In the genomic region with DNA sequence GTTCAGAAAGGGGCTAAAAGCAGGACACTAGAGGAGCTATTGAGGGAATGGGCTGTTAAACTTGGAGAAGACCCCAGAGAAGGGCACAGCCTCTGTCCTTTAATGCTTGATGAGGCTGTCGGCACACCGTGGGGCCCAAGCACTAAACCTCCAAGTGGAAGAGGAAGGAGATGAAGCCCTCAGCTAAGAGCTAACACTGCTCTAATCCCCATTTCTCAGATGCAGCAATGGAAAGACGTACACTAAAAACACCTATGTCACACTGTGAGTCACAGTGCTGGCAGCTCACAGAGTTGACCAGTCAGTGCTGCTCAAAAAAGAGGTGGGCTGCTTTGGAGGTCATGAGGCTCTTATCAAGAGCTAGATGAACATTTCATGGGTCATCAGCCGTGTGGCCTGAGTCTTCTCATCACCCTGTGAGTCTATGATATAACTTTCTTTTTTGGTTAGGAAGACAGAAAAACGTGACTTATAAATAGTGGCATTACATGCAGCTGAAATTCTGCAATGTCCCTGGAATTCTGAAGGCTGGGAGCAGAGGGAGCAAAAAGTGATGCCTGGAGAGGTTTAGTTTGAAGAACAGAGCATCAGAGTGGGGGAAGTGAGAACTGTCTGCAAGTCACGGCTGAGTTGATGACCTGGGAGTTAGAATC, we compare ENCODE assay signal across 8 cellular contexts. TPM values are rescaled to one million over a fixed set of nuclear protein-coding genes. Genes with fewer than 3 reads are reported as not detected.
DNase-seq lines count a peak whose midpoint lies in the region; ATAC-seq lines count a peak whose summit lies in the region.

No MANE protein-coding gene starts in this region.

- peaks cover 18% of the 10 kb centered on the region for H3K36me3 ChIP-seq in CD4-positive, alpha-beta memory T cell (ENCODE audit: insufficient read depth, low read length)

- ATAC-seq in GM21528 (IDR thresholded peaks at IDR 0.05; ENCODE audit: low FRiP score, unreplicated experiment): peak; percentile 15
- ATAC-seq in T-cell (replicated peaks in 1 of 4): peak; percentile 37 to 55 (median 43)
- no peak for ATAC-seq in HG03457 (IDR thresholded peaks at IDR 0.05; ENCODE audit: unreplicated experiment)

- H3K4me1 ChIP-seq in CD4-positive, alpha-beta memory T cell (ENCODE audit: insufficient read depth, low read length): peaks cover 92% of the 10 kb centered on the region

- peaks cover 38 to 82% of the 10 kb centered on the region in 2 donors for H3K36me3 Mint-ChIP-seq in CD4-positive, alpha-beta memory T cell
- peaks cover 60% of the 10 kb centered on the region for H3K36me3 Mint-ChIP-seq in T-cell

- peak overlapping the region; percentile 24 to 85 (median 76) for H3K4me3 Mint-ChIP-seq in CD4-positive, alpha-beta memory T cell
- H3K4me3 Mint-ChIP-seq in T-cell: peak overlapping the region; percentile 58 to 75 (median 59)

- DNase-seq in CD4-positive, alpha-beta memory T cell: peak in 1 of 5 donors; percentile 52
- DNase-seq in T-cell (no peak), iris pigment epithelial cell (ENCODE audit: low read depth) (peak; percentile 45), amniotic stem cell (lab: John Stamatoyannopoulos, UW) (no peak), GF-D8 (lab: John Stamatoyannopoulos, UW) (no peak), DMS 273 treated with DMSO at 0.1 percent for 48 hours (lab: John Stamatoyannopoulos, UW) (no peak)

- CTCF ChIA-PET in CD4-positive, alpha-beta memory T cell (lab: Charles Lee; ENCODE audit: partially characterized antibody): interaction anchor here (0.6 to 8.7 kb wide), 19 partner anchors 10 to 227 kb away, joined by 3 to 363 read pairs (median 6); partner anchors contain the start of genes TEX48, TNFSF15 and TNFSF8
- CTCF ChIA-PET in T-cell (lab: Charles Lee): interaction anchor here (0.8 to 1.3 kb wide), 6 partner anchors 22 to 229 kb away, joined by 3 to 8 read pairs (median 3); partner anchors contain the start of gene TNFSF8 (in 1 of the 2)

- no peaks in the 10 kb centered on the region for H3K9me3 ChIP-seq in CD4-positive, alpha-beta memory T cell (ENCODE audit: control insufficient read depth in 1 of 2, low read length in 2 of 2)

- intact Hi-C loops in CD4-positive, alpha-beta memory T cell (cut with micrococcal nuclease): loop anchor here (10.0 kb wide), 1 partner anchor 514 kb away; no protein-coding TSS in a partner anchor

- H3K27me3 Mint-ChIP-seq in CD4-positive, alpha-beta memory T cell: no peaks in the 10 kb centered on the region
- no peaks in the 10 kb centered on the region for H3K27me3 Mint-ChIP-seq in T-cell

- no peaks in the 10 kb centered on the region for H3K27me3 ChIP-seq in CD4-positive, alpha-beta memory T cell (ENCODE audit: insufficient read depth, low read length)

- H3K27ac Mint-ChIP-seq in CD4-positive, alpha-beta memory T cell: peak overlapping the region in 6 of 7 donors; percentile 88 to 96 (median 90)
- peak overlapping the region; percentile 98 for H3K27ac Mint-ChIP-seq in T-cell

- peak overlapping the region; percentile 3 to 18 for H3K4me3 ChIP-seq in CD4-positive, alpha-beta memory T cell (ENCODE audit: low read length in 2 of 2)

- H3K27ac ChIP-seq in CD4-positive, alpha-beta memory T cell (ENCODE audit: low read depth, low read length): peak overlapping the region; percentile 44

- peaks cover 69 to 80% (median 78%) of the 10 kb centered on the region in 4 donors for H3K4me1 Mint-ChIP-seq in CD4-positive, alpha-beta memory T cell
- peaks cover 67 to 82% (median 73%) of the 10 kb centered on the region in 3 donors for H3K4me1 Mint-ChIP-seq in T-cell

- POLR2A ChIA-PET in CD4-positive, alpha-beta memory T cell (lab: Charles Lee; ENCODE audit: partially characterized antibody): interaction anchor here (0.7 to 5.5 kb wide), 17 partner anchors 10 to 228 kb away, joined by 3 to 122 read pairs (median 5); partner anchors contain the start of gene TNFSF8
- POLR2A ChIA-PET in T-cell (lab: Charles Lee): interaction anchor here (1.1 to 2.1 kb wide), 2 partner anchors 20 to 22 kb away, joined by 3 to 8 read pairs; partner anchors contain the start of gene TNFSF8 (in 1 of the 2)

- no peaks in the 10 kb centered on the region for H3K9me3 Mint-ChIP-seq in CD4-positive, alpha-beta memory T cell
- H3K9me3 Mint-ChIP-seq in T-cell: no peaks in the 10 kb centered on the region

RNA-seq across cellular contexts. Expression of gene TNFSF8, which starts 21.5 kb away (rescaled TPM):
- 10 to 100 TPM; 43.2 to 44.2 TPM for total RNA-seq in CD4-positive, alpha-beta memory T cell
- 100 to 1,000 TPM in 1 of 2 donors, 10 to 100 TPM in 1; 84.8 to 108 TPM for polyA plus RNA-seq in CD4-positive, alpha-beta memory T cell
- 100 to 1,000 TPM in 1 of 5 donors, 10 to 100 TPM in 4; 42.9 to 102 (median 63.4) TPM for total RNA-seq in T-cell
